ENCODE assay signal across 1 cellular context in genomic region chr1:99877568-99877967, GRCh38.
TF ChIP-seq lines count a peak whose summit lies in the region.

No MANE protein-coding gene starts in this region.

TF ChIP-seq in K562, 482 proteins besides CTCF, POLR2A, EP300 and RAD21 (continued from another document):
- no peak for TF ChIP-seq ZNF318 (IDR thresholded peaks at IDR 0.05; ENCODE audit: borderline replicate concordance in 1 of 2, low read depth in 1 of 2)
- no peak for TF ChIP-seq YY1 (IDR thresholded peaks at IDR 0.05; ENCODE audit: borderline replicate concordance in 1 of 3, control insufficient read depth in 1 of 3, extremely low read depth in 1 of 3, insufficient read depth in 3 of 3, insufficient read length in 1 of 3, insufficient replicate concordance in 2 of 3, low read depth in 1 of 3, low read length in 2 of 3)
- TF ChIP-seq MAFF (IDR thresholded peaks at IDR 0.05; ENCODE audit: low read length), result no peak
- no peak for TF ChIP-seq ZNF668 (CRISPR knock-in tag; IDR thresholded peaks at IDR 0.05)
- TF ChIP-seq DPF2 (IDR thresholded peaks at IDR 0.05), result peak; percentile 46; the same call in 1 of the 2 replicates
- TF ChIP-seq ESRRA (IDR thresholded peaks at IDR 0.05; ENCODE audit: borderline replicate concordance, low read depth), result no peak
- TF ChIP-seq ZMIZ1 (IDR thresholded peaks at IDR 0.05; ENCODE audit: low read depth in 2 of 2, low read length in 2 of 2), result no peak
- no peak for TF ChIP-seq ZNF583 (CRISPR knock-in tag; IDR thresholded peaks at IDR 0.05)
- TF ChIP-seq TAL1 (IDR thresholded peaks at IDR 0.05), result peak; percentile 33
- TF ChIP-seq TCF3 (CRISPR knock-in tag; IDR thresholded peaks at IDR 0.05), result peak; percentile 37; the same call in 1 of the 2 replicates
- no peak for TF ChIP-seq CBX8 (IDR thresholded peaks at IDR 0.05; ENCODE audit: borderline replicate concordance, extremely low read depth, low read depth, low read length, poor library complexity, severe bottlenecking)
- TF ChIP-seq ZNF764 (CRISPR knock-in tag; IDR thresholded peaks at IDR 0.05; ENCODE audit: low read depth), result no peak
- no peak for TF ChIP-seq ZNF589 (CRISPR knock-in tag; IDR thresholded peaks at IDR 0.05; ENCODE audit: low read depth)
- no peak for TF ChIP-seq CBFB (CRISPR knock-in tag; IDR thresholded peaks at IDR 0.05)
- TF ChIP-seq, protein P1, sequence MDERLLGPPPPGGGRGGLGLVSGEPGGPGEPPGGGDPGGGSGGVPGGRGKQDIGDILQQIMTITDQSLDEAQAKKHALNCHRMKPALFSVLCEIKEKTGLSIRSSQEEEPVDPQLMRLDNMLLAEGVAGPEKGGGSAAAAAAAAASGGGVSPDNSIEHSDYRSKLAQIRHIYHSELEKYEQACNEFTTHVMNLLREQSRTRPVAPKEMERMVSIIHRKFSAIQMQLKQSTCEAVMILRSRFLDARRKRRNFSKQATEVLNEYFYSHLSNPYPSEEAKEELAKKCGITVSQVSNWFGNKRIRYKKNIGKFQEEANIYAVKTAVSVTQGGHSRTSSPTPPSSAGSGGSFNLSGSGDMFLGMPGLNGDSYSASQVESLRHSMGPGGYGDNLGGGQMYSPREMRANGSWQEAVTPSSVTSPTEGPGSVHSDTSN (CRISPR knock-in tag; IDR thresholded peaks at IDR 0.05; ENCODE audit: low read depth), result no peak
- TF ChIP-seq, protein P1 (tag; conservative IDR thresholded peaks at IDR 0.05; ENCODE audit: low read depth), result peak; percentile 46
- no peak for TF ChIP-seq SETDB1 (IDR thresholded peaks at IDR 0.05; ENCODE audit: low read length)
- TF ChIP-seq, protein P2, sequence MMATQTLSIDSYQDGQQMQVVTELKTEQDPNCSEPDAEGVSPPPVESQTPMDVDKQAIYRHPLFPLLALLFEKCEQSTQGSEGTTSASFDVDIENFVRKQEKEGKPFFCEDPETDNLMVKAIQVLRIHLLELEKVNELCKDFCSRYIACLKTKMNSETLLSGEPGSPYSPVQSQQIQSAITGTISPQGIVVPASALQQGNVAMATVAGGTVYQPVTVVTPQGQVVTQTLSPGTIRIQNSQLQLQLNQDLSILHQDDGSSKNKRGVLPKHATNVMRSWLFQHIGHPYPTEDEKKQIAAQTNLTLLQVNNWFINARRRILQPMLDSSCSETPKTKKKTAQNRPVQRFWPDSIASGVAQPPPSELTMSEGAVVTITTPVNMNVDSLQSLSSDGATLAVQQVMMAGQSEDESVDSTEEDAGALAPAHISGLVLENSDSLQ (IDR thresholded peaks at IDR 0.05), result peak; percentile 72
- no peak for TF ChIP-seq BRF1 (IDR thresholded peaks at IDR 0.05; ENCODE audit: borderline replicate concordance, extremely low read depth, insufficient read length)
